In genomic region chr11:114080219-114080618, GRCh38 we compare ENCODE assay signal across 9 cellular contexts. TPM values are rescaled to one million over a fixed set of nuclear protein-coding genes. Genes with fewer than 3 reads are reported as not detected.
DNase-seq lines count a peak whose midpoint lies in the region; ATAC-seq and TF ChIP-seq lines count a peak whose summit lies in the region.
"Had no signal": no experiment of that assay in that cellular context is flagged by ENCODE, and none has a peak within 500 bp of the region (broad histone marks: within the 10 kb centered on the region; RNA-seq: fewer than 3 reads in every experiment).

No MANE protein-coding gene starts in this region.

- peak; percentile 62 to 66 for ATAC-seq in CD4-positive, CD25-positive, alpha-beta regulatory T cell (ENCODE audit: low read depth in 2 of 2)
- ATAC-seq in HG03025 (IDR thresholded peaks at IDR 0.05; ENCODE audit: low FRiP score, unreplicated experiment), result no peak
- no peak for ATAC-seq in GM18858 (IDR thresholded peaks at IDR 0.05; ENCODE audit: unreplicated experiment)

- no peak overlapping the region for H3K4me3 Mint-ChIP-seq in CD4-positive, CD25-positive, alpha-beta regulatory T cell
- H3K4me3 Mint-ChIP-seq in nephron progenitor cell, result no peak overlapping the region

- no peaks in the 10 kb centered on the region for H3K36me3 ChIP-seq in CD4-positive, CD25-positive, alpha-beta regulatory T cell (ENCODE audit: control insufficient read depth, insufficient read depth, low read length)

- H3K9me3 Mint-ChIP-seq in CD4-positive, CD25-positive, alpha-beta regulatory T cell, result peaks cover 0 to 1% (median 0%) of the 10 kb centered on the region in 7 donors
- no peaks in the 10 kb centered on the region for H3K9me3 Mint-ChIP-seq in nephron progenitor cell

- H3K27ac Mint-ChIP-seq in CD4-positive, CD25-positive, alpha-beta regulatory T cell, result peak overlapping the region; percentile 20 to 52 (median 31)
- peak overlapping the region; percentile 66 for H3K27ac Mint-ChIP-seq in nephron progenitor cell

- no peak overlapping the region for H3K4me3 ChIP-seq in CD4-positive, CD25-positive, alpha-beta regulatory T cell (ENCODE audit: low read depth, low read length)
- H3K4me3 ChIP-seq in coronary artery, result peak overlapping the region; percentile 63

- H3K27me3 ChIP-seq in CD4-positive, CD25-positive, alpha-beta regulatory T cell (ENCODE audit: control insufficient read depth, insufficient read depth, low read length), result peaks cover 4% of the 10 kb centered on the region

- peaks cover 6 to 57% (median 37%) of the 10 kb centered on the region in 4 donors for H3K4me1 Mint-ChIP-seq in CD4-positive, CD25-positive, alpha-beta regulatory T cell
- H3K4me1 Mint-ChIP-seq in nephron progenitor cell, result peaks cover 98% of the 10 kb centered on the region

- TF ChIP-seq CTCF in coronary artery (IDR thresholded peaks at IDR 0.05) (no peak), nephron progenitor cell (IDR thresholded peaks at IDR 0.05) (no peak)

- H3K4me1 ChIP-seq in CD4-positive, CD25-positive, alpha-beta regulatory T cell (ENCODE audit: control insufficient read depth, insufficient read depth, low read length, poor library complexity, severe bottlenecking), result peaks cover 18% of the 10 kb centered on the region

- no peaks in the 10 kb centered on the region for H3K36me3 Mint-ChIP-seq in CD4-positive, CD25-positive, alpha-beta regulatory T cell
- H3K36me3 Mint-ChIP-seq in nephron progenitor cell (ENCODE audit: low read depth), result no peaks in the 10 kb centered on the region

- no peaks in the 10 kb centered on the region for H3K27me3 Mint-ChIP-seq in CD4-positive, CD25-positive, alpha-beta regulatory T cell
- peaks cover 3% of the 10 kb centered on the region for H3K27me3 Mint-ChIP-seq in nephron progenitor cell (ENCODE audit: low read depth, poor library complexity)

- H3K9me3 ChIP-seq in CD4-positive, CD25-positive, alpha-beta regulatory T cell (ENCODE audit: control insufficient read depth in 2 of 2, low read length in 2 of 2), result no peaks in the 10 kb centered on the region

- no peak for DNase-seq in CD4-positive, CD25-positive, alpha-beta regulatory T cell
- DNase-seq in NOMO-1 treated with dmso at 0.1 percent for 144 hours (lab: John Stamatoyannopoulos, UW; ENCODE audit: unreplicated experiment) (peak; percentile 38), coronary artery (ENCODE audit: low spot score) (no peak), nephron progenitor cell (no peak), GOT3 (lab: John Stamatoyannopoulos, UW) (no peak), 8988T (no peak)
- DNase-seq: occipital lobe had no signal

- H3K27ac ChIP-seq in CD4-positive, CD25-positive, alpha-beta regulatory T cell (ENCODE audit: insufficient read depth, low read length, poor library complexity, severe bottlenecking), result no peak overlapping the region
- H3K27ac ChIP-seq in coronary artery, result peak overlapping the region; percentile 91 to 92

RNA-seq across cellular contexts. Expression of gene ZBTB16, which starts 20.7 kb away (rescaled TPM):
- total RNA-seq in CD4-positive, CD25-positive, alpha-beta regulatory T cell, result 8.5 TPM
- polyA plus RNA-seq in CD4-positive, CD25-positive, alpha-beta regulatory T cell, result 10 to 100 TPM in 2 of 4 donors, 1 to 10 TPM in 2; 2.9 to 28.1 (median 8.9) TPM

Comparison
In these comparisons a context has a peak if more than half of its experiments do, and no peak if none do; other contexts are left out.
1. ATAC-seq: peak in CD4-positive, CD25-positive, alpha-beta regulatory T cell (2 of 2); none in HG03025 (single experiment) and GM18858 (single experiment).